Comparison of ENCODE assay signal across 1 cellular context in the genomic region with DNA sequence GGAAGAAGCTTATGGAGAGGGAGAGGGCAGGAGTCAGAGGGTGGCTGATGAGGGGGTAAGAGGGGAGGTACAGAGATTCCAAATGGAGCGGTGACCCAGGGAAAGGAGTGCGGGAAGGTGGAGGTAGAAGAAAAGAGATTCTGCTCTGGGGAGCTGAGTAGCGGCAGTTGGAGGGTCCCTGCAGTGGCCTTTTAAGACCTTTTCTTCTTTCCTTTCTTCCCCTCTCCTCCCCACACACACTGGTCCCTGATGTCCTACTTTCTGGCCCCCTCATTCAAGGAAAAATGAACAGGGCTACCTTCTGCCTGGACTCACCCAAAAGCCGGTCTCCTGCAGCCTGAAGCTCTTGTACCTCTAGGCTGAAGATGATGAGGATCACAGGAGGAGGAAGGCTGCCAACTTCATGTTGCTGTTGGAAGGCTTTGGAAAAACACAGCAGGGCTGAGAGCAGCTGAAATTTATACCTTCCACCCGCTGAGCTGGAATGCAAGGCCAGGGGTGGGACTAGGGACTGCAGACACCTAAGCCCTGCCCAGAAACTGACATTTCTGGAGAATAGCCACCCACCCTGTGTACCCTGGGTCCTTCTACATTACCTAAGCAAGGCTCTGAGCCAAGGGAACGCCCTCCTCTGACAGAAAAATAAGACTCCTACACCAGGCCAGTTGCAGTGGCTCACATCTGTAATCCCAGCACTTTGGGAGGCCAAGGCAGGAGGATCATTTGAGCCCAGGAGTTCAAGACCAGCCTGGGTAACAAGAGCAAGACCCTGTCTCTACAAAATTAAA.
TF ChIP-seq lines count a peak whose summit lies in the region.

No MANE protein-coding gene starts in this region.

TF ChIP-seq in HEK293, 187 proteins besides CTCF, POLR2A, EP300 and RAD21 (continued from another document):
- TF ChIP-seq ZBTB6 (tag by site-specific recombination; IDR thresholded peaks at IDR 0.05) (no peak), ZNF768 (tag by site-specific recombination; IDR thresholded peaks at IDR 0.05) (0 out of 2 replicates have a peak, but pooled peaks have one; percentile 12), PATZ1 (tag by site-specific recombination; IDR thresholded peaks at IDR 0.05) (peak; percentile 78), AEBP2 (tag by site-specific recombination; IDR thresholded peaks at IDR 0.05; ENCODE audit: borderline replicate concordance) (no peak)
